ENCODE assay signal across 17 cellular contexts in the genomic region with DNA sequence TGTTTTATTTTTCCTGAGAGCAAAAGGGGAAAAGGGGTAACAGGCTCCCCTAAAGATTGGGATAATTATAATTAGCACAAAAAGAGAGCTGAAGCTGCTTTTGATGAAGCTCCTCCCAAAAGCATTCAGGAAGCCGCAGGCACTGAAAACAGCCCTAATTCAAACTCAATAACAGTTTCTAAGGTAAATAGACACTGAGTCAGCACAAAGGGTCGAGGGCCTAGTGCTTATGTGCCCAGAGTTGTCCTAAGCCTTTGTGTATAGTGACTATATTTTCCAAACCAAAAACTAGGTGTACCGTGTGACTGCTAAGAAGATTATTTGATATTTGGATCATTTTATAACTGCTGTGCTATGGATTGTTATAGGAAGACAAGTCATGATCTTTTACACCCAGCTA.
DNase-seq lines count a peak whose midpoint lies in the region; FAIRE-seq and TF ChIP-seq lines count a peak whose summit lies in the region.
"Had no signal": no experiment of that assay in that cellular context is flagged by ENCODE, and none has a peak within 500 bp of the region (broad histone marks: within the 10 kb centered on the region; RNA-seq: fewer than 3 reads in every experiment).

No MANE protein-coding gene starts in this region.

- no peaks in the 10 kb centered on the region for H3K36me3 ChIP-seq in bronchial epithelial cell (ENCODE audit: control insufficient read depth, insufficient read depth, low read length)
- no peaks in the 10 kb centered on the region for H3K36me3 ChIP-seq in mesendoderm (ENCODE audit: control insufficient read depth, insufficient read depth, low read length)
- H3K36me3 ChIP-seq: BLaER1 treated with 17β-estradiol and CSF1 and Interleukin-3, amounts not matched to agents 10 nM and 100 nM had no signal

- no peak overlapping the region for H3K4ac ChIP-seq in mesendoderm (ENCODE audit: low read depth, low read length)

- H3K79me1 ChIP-seq in mesendoderm (ENCODE audit: low read length), result no peaks in the 10 kb centered on the region

- no peak overlapping the region for H2BK15ac ChIP-seq in mesendoderm (replicated peaks; ENCODE audit: low read depth)

- H4K5ac ChIP-seq in mesendoderm (ENCODE audit: low read length), result no peak overlapping the region

- DNase-seq in NCI-H345 (lab: John Stamatoyannopoulos, UW) (peak; percentile 53), NCI-H345 treated with DMSO at 0.1 percent for 48 hours (lab: John Stamatoyannopoulos, UW; ENCODE audit: unreplicated experiment) (no peak), M059J (ENCODE audit: low read depth) (peak; percentile 70), bronchial epithelial cell (ENCODE audit: low read depth) (peak; percentile 25), mesendoderm (no peak), HTR-8/SVneo (ENCODE audit: insufficient read length, low spot score) (no peak), nucleus accumbens (lab: John Stamatoyannopoulos, UW) (no peak), NCI-H524 treated with DMSO at 0.1 percent for 48 hours (lab: John Stamatoyannopoulos, UW) (no peak)
- DNase-seq: 8988T, COR-L47, KBM-7, NCI-H1048, NCI-H2081 treated with DMSO at 0.1 percent for 48 hours had no signal

- no peak overlapping the region for H3K9ac ChIP-seq in mesendoderm (ENCODE audit: low read length)
- H3K9ac ChIP-seq: BLaER1 treated with 17β-estradiol and CSF1 and Interleukin-3, amounts not matched to agents 10 nM and 100 nM had no signal

- no peak overlapping the region for H3K23ac ChIP-seq in mesendoderm (ENCODE audit: low read length)

- H3K4me2 ChIP-seq in mesendoderm (ENCODE audit: low read length), result no peak overlapping the region
- H3K4me2 ChIP-seq: BLaER1 treated with 17β-estradiol and CSF1 and Interleukin-3, amounts not matched to agents 10 nM and 100 nM had no signal

- WGBS in mesendoderm (ENCODE audit: extremely low coverage, insufficient coverage, low lambda C conversion rate), result no CpG with 5 or more reads among the region's 3 CpGs

- no peak overlapping the region for H3K4me3 ChIP-seq in bronchial epithelial cell (ENCODE audit: low read depth, low read length)
- H3K4me3 ChIP-seq in mesendoderm (ENCODE audit: low read length), result no peak overlapping the region
- H3K4me3 ChIP-seq: BLaER1 treated with 17β-estradiol and CSF1 and Interleukin-3, amounts not matched to agents 10 nM and 100 nM had no signal

- H2BK5ac ChIP-seq in mesendoderm (ENCODE audit: low read length), result no peak overlapping the region

- H3K79me2 ChIP-seq in mesendoderm (ENCODE audit: control insufficient read depth, insufficient read depth, low read length), result no peaks in the 10 kb centered on the region

- peak overlapping the region; percentile 39 for H3K18ac ChIP-seq in mesendoderm (ENCODE audit: low read length)

- H3K56ac ChIP-seq in mesendoderm (ENCODE audit: low read length), result no peak overlapping the region

- H2AK5ac ChIP-seq in mesendoderm (ENCODE audit: low read length), result no peak overlapping the region

- no peaks in the 10 kb centered on the region for H3K27me3 ChIP-seq in bronchial epithelial cell (ENCODE audit: control insufficient read depth, insufficient read depth, low read length)
- no peaks in the 10 kb centered on the region for H3K27me3 ChIP-seq in mesendoderm (ENCODE audit: insufficient read depth, low read length, poor library complexity)
- H3K27me3 ChIP-seq: BLaER1 treated with 17β-estradiol and CSF1 and Interleukin-3, amounts not matched to agents 10 nM and 100 nM had no signal

- H3K4me1 ChIP-seq in mesendoderm (ENCODE audit: control insufficient read depth, low read depth, low read length), result no peaks in the 10 kb centered on the region

- peak overlapping the region; percentile 28 for H4K8ac ChIP-seq in mesendoderm (ENCODE audit: low read depth, low read length)

- no peak overlapping the region for H2BK120ac ChIP-seq in mesendoderm (ENCODE audit: low read depth, low read length)

- no peak for TF ChIP-seq CTCF in bronchial epithelial cell (IDR thresholded peaks at IDR 0.05; ENCODE audit: insufficient read depth, low read length, severe bottlenecking)

- FAIRE-seq in bronchial epithelial cell (lab: Jason Lieb, UNC) (no peak), HTR-8/SVneo (lab: Jason Lieb, UNC) (no peak)
- FAIRE-seq: GM19239, H1, RCC 7860 had no signal

- no peak overlapping the region for H3K27ac ChIP-seq in mesendoderm (ENCODE audit: low read depth, low read length)
- H3K27ac ChIP-seq: BLaER1 treated with 17β-estradiol and CSF1 and Interleukin-3, amounts not matched to agents 10 nM and 100 nM had no signal

Comparison
In these comparisons a context has a peak if more than half of its experiments do, and no peak if none do; other contexts are left out.
1. DNase-seq: peak in NCI-H345 (single experiment), M059J (single experiment) and bronchial epithelial cell (single experiment); none in NCI-H345 treated with DMSO at 0.1 percent for 48 hours (single experiment), mesendoderm (single experiment), HTR-8/SVneo (single experiment), nucleus accumbens (0 of 56) and NCI-H524 treated with DMSO at 0.1 percent for 48 hours (single experiment).